ENCODE assay signal across 1 cellular context in the genomic region with DNA sequence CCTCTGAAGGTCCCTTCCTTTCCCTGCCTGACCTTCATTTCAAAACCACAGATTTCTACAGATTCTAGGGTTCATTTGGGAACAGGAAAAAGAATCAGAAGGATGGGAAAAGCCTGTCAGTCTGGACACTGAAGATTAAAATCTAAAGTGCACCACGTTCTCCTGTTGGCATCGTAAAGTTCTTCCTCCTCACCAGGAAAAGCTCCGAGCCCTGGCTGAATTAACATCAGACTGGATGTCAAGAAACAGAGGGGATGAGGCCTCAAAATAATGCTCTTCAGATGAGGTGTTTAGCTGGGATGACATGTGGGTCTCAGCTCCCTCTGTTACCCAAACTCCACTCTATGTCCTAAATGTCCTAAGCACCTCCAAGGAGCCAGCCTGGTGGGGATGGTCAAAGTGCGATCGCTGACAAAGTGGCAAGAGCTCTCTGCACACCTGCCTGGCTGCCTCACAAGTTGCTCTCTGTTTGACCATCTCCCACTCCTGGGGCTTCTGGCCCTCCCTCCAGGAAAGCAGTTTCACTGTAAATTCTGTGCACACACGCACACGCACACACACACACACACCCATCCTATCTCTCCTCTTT.
TF ChIP-seq lines count a peak whose summit lies in the region.

No MANE protein-coding gene starts in this region.

TF ChIP-seq in GM23338, 12 proteins besides CTCF, POLR2A, EP300 and RAD21 (continued from another document):
- TF ChIP-seq, protein P1, sequence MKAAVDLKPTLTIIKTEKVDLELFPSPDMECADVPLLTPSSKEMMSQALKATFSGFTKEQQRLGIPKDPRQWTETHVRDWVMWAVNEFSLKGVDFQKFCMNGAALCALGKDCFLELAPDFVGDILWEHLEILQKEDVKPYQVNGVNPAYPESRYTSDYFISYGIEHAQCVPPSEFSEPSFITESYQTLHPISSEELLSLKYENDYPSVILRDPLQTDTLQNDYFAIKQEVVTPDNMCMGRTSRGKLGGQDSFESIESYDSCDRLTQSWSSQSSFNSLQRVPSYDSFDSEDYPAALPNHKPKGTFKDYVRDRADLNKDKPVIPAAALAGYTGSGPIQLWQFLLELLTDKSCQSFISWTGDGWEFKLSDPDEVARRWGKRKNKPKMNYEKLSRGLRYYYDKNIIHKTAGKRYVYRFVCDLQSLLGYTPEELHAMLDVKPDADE (IDR thresholded peaks at IDR 0.05) = no peak
- TF ChIP-seq, protein P2, sequence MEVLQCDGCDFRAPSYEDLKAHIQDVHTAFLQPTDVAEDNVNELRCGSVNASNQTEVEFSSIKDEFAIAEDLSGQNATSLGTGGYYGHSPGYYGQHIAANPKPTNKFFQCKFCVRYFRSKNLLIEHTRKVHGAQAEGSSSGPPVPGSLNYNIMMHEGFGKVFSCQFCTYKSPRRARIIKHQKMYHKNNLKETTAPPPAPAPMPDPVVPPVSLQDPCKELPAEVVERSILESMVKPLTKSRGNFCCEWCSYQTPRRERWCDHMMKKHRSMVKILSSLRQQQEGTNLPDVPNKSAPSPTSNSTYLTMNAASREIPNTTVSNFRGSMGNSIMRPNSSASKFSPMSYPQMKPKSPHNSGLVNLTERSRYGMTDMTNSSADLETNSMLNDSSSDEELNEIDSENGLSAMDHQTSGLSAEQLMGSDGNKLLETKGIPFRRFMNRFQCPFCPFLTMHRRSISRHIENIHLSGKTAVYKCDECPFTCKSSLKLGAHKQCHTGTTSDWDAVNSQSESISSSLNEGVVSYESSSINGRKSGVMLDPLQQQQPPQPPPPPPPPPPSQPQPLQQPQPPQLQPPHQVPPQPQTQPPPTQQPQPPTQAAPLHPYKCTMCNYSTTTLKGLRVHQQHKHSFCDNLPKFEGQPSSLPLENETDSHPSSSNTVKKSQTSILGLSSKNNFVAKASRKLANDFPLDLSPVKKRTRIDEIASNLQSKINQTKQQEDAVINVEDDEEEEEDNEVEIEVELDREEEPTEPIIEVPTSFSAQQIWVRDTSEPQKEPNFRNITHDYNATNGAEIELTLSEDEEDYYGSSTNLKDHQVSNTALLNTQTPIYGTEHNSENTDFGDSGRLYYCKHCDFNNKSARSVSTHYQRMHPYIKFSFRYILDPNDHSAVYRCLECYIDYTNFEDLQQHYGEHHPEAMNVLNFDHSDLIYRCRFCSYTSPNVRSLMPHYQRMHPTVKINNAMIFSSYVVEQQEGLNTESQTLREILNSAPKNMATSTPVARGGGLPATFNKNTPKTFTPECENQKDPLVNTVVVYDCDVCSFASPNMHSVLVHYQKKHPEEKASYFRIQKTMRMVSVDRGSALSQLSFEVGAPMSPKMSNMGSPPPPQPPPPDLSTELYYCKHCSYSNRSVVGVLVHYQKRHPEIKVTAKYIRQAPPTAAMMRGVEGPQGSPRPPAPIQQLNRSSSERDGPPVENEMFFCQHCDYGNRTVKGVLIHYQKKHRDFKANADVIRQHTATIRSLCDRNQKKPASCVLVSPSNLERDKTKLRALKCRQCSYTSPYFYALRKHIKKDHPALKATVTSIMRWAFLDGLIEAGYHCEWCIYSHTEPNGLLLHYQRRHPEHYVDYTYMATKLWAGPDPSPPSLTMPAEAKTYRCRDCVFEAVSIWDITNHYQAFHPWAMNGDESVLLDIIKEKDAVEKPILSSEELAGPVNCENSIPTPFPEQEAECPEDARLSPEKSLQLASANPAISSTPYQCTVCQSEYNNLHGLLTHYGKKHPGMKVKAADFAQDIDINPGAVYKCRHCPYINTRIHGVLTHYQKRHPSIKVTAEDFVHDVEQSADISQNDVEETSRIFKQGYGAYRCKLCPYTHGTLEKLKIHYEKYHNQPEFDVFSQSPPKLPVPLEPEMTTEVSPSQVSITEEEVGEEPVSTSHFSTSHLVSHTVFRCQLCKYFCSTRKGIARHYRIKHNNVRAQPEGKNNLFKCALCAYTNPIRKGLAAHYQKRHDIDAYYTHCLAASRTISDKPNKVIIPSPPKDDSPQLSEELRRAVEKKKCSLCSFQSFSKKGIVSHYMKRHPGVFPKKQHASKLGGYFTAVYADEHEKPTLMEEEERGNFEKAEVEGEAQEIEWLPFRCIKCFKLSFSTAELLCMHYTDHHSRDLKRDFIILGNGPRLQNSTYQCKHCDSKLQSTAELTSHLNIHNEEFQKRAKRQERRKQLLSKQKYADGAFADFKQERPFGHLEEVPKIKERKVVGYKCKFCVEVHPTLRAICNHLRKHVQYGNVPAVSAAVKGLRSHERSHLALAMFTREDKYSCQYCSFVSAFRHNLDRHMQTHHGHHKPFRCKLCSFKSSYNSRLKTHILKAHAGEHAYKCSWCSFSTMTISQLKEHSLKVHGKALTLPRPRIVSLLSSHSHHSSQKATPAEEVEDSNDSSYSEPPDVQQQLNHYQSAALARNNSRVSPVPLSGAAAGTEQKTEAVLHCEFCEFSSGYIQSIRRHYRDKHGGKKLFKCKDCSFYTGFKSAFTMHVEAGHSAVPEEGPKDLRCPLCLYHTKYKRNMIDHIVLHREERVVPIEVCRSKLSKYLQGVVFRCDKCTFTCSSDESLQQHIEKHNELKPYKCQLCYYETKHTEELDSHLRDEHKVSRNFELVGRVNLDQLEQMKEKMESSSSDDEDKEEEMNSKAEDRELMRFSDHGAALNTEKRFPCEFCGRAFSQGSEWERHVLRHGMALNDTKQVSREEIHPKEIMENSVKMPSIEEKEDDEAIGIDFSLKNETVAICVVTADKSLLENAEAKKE (CRISPR knock-in tag; IDR thresholded peaks at IDR 0.05) = no peak
- TF ChIP-seq NANOG (IDR thresholded peaks at IDR 0.05; ENCODE audit: borderline replicate concordance) (no peak), JUNB (IDR thresholded peaks at IDR 0.05; ENCODE audit: unreplicated experiment) (no peak)
TF ChIP-seq in GM23338: peak in this region for 0.
